ENCODE assay signal across 13 cellular contexts in the genomic region with DNA sequence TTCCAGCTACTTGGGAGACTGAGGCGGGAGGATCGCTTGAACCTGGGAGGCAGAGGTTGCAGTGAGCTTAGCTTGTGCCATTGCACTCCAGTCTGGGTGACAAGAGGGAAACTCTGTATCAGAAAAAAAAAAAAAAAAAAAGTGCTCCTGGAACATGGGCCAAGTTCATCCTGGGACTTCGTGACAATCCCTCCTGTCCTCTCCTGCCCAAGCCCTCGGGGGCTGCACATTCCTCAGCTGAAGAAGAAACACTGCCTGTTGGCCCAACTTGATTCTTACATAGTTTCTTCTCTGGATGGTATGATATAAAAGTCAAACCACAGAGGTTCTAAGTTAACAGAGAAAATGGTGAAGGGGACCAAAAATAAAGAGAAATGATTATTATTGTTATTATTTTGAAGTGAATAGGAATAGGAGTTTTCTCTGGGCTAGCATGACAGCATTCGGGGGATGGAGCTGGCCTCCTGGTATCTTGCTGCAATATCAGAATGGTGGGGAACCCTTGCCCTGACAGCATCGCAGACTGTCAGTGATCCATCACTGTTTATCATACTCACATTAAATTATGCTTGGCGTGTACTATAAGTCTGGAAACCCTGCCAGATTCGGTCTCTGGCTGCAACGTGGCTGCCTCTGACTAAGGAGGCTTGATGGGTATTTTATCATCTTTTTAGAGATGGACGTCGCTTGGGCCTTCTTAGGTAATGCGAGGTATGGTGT.
"Had no signal": no experiment of that assay in that cellular context is flagged by ENCODE, and none has a peak within 500 bp of the region (broad histone marks: within the 10 kb centered on the region; RNA-seq: fewer than 3 reads in every experiment).

No MANE protein-coding gene starts in this region.

- H3K36me3 Mint-ChIP-seq: naive B cell; stimulated activated memory B cell treated with anti-CD40 and anti-IgM and Interleukin-4, amounts not matched to agents 10 μg/mL and 1 μg/mL and 100 μg/mL, for 72 hours had no signal

- H3K9me3 Mint-ChIP-seq: activated naive CD4-positive, alpha-beta T cell treated with anti-CD3 and anti-CD28 coated beads for 36 hours; stimulated activated memory B cell treated with anti-CD40 and anti-IgM and Interleukin-4, amounts not matched to agents 10 μg/mL and 1 μg/mL and 100 μg/mL, for 72 hours had no signal

- DNase-seq: activated CD4-positive, alpha-beta T cell treated with anti-CD3 and anti-CD28 coated beads for 36 hours; activated CD8-positive, alpha-beta T cell treated with anti-CD3 and anti-CD28 coated beads, Interleukin-2, amount 10 ng/mL, durations not matched to agents 7 days and 5 days; activated naive CD4-positive, alpha-beta T cell treated with anti-CD3 and anti-CD28 coated beads for 36 hours; amniotic stem cell; hippocampal formation; midbrain; naive B cell; T-helper 1 cell; transverse colon; WERI-Rb-1 had no signal

- H3K27ac Mint-ChIP-seq: activated CD4-positive, alpha-beta T cell treated with anti-CD3 and anti-CD28 coated beads for 36 hours; activated CD8-positive, alpha-beta T cell treated with anti-CD3 and anti-CD28 coated beads, Interleukin-2, amount 10 ng/mL, durations not matched to agents 7 days and 5 days; activated naive CD4-positive, alpha-beta T cell treated with anti-CD3 and anti-CD28 coated beads for 36 hours; naive B cell; stimulated activated memory B cell treated with anti-CD40 and anti-IgM and Interleukin-4, amounts not matched to agents 10 μg/mL and 1 μg/mL and 100 μg/mL, for 72 hours had no signal

- ATAC-seq: activated CD4-positive, alpha-beta T cell treated with anti-CD3 and anti-CD28 coated beads for 36 hours; activated CD8-positive, alpha-beta T cell treated with anti-CD3 and anti-CD28 coated beads, Interleukin-2, amount 10 ng/mL, durations not matched to agents 7 days and 5 days; stimulated activated memory B cell treated with anti-CD40 and anti-IgM and Interleukin-4, amounts not matched to agents 10 μg/mL and 1 μg/mL and 100 μg/mL, for 72 hours had no signal

- H3K27me3 ChIP-seq: right atrium auricular region, SJSA1, transverse colon had no signal

- H3K27ac ChIP-seq: right atrium auricular region, SJSA1, WERI-Rb-1 had no signal

- H3K9me3 ChIP-seq: right atrium auricular region, SJSA1, transverse colon had no signal

- H3K36me3 ChIP-seq: right atrium auricular region, SJSA1, transverse colon, WERI-Rb-1 had no signal

- H3K4me3 ChIP-seq: right atrium auricular region, SJSA1, transverse colon had no signal

- H3K4me3 Mint-ChIP-seq: activated CD4-positive, alpha-beta T cell treated with anti-CD3 and anti-CD28 coated beads for 36 hours; activated CD8-positive, alpha-beta T cell treated with anti-CD3 and anti-CD28 coated beads, Interleukin-2, amount 10 ng/mL, durations not matched to agents 7 days and 5 days; activated naive CD4-positive, alpha-beta T cell treated with anti-CD3 and anti-CD28 coated beads for 36 hours; naive B cell; stimulated activated memory B cell treated with anti-CD40 and anti-IgM and Interleukin-4, amounts not matched to agents 10 μg/mL and 1 μg/mL and 100 μg/mL, for 72 hours had no signal
